Comparison of ENCODE assay signal across 29 cellular contexts in the genomic region with DNA sequence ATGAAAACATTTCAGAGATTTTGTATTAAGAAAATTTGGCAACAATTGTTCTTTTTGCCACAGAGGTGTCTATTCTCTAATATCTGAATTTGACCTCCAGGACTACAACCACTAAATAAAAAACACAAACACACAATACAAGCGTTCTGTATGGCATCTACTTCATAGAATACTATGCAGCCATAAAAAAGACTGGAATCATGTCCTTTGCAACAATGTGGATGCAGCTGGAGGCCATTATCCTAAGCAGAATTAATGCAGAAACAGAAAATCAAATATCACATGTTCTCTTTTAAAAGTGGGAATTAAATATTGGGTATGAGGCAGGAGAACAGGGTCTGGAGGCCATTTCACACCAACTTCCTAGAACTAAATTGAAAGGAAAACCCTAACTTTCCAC.
"Had no signal": no experiment of that assay in that cellular context is flagged by ENCODE, and none has a peak within 500 bp of the region (broad histone marks: within the 10 kb centered on the region; RNA-seq: fewer than 3 reads in every experiment).

No MANE protein-coding gene starts in this region.

- H3K9me3 Mint-ChIP-seq: effector memory CD8-positive, alpha-beta T cell; endodermal cell had no signal

- H3K4me3 ChIP-seq: colonic mucosa, coronary artery, dorsolateral prefrontal cortex, esophagus muscularis mucosa, esophagus squamous epithelium, gastrocnemius medialis, gastroesophageal sphincter, heart left ventricle, heart right ventricle had no signal

- FAIRE-seq: colon, endometrium, endothelial cell of umbilical vein, frontal cortex had no signal

- H3K4me3 Mint-ChIP-seq: dendritic cell treated with granulocyte-macrophage colony-stimulating factor and Interleukin-4, amounts not matched to agents 40 ng/mL and 50 ng/mL, for 4 days; effector memory CD8-positive, alpha-beta T cell; endodermal cell had no signal

- H3K36me3 ChIP-seq: colonic mucosa, gastrocnemius medialis had no signal

- H3K4me1 Mint-ChIP-seq: endodermal cell had no signal

- H3K9me3 ChIP-seq: colonic mucosa, esophagus muscularis mucosa, esophagus squamous epithelium, gastrocnemius medialis, gastroesophageal sphincter, heart left ventricle, heart right ventricle had no signal

- DNase-seq: colonic mucosa; cortex of kidney; dermis blood vessel endothelial cell; dorsolateral prefrontal cortex; effector CD4-positive, alpha-beta T cell; effector CD8-positive, alpha-beta T cell; effector memory CD4-positive, alpha-beta T cell; effector memory CD8-positive, alpha-beta T cell; endodermal cell; erythroblast; esophagus squamous epithelium; foreskin fibroblast; foreskin keratinocyte; foreskin melanocyte; gastrocnemius medialis; glutamatergic neuron; head of caudate nucleus; heart left ventricle; heart right ventricle had no signal

- H3K27ac ChIP-seq: colonic mucosa, coronary artery, dorsolateral prefrontal cortex, epithelial cell of prostate, foreskin keratinocyte, heart right ventricle had no signal

- H3K27me3 ChIP-seq: colonic mucosa, dorsolateral prefrontal cortex, esophagus muscularis mucosa, esophagus squamous epithelium, foreskin keratinocyte, gastrocnemius medialis, gastroesophageal sphincter, heart left ventricle, heart right ventricle had no signal

- ATAC-seq: effector memory CD8-positive, alpha-beta T cell; esophagus mucosa; foreskin keratinocyte; gastrocnemius medialis; gastroesophageal sphincter; heart left ventricle; heart right ventricle had no signal

- H3K27me3 Mint-ChIP-seq: dendritic cell treated with granulocyte-macrophage colony-stimulating factor and Interleukin-4, amounts not matched to agents 40 ng/mL and 50 ng/mL, for 4 days; effector memory CD8-positive, alpha-beta T cell had no signal

- H3K27ac Mint-ChIP-seq: dendritic cell treated with granulocyte-macrophage colony-stimulating factor and Interleukin-4, amounts not matched to agents 40 ng/mL and 50 ng/mL, for 4 days; effector memory CD8-positive, alpha-beta T cell; endodermal cell had no signal

- H3K4me1 ChIP-seq: colonic mucosa, foreskin keratinocyte had no signal
